ENCODE assay signal across 18 cellular contexts in genomic region chr10:52906046-52906445, GRCh38.
"Had no signal": no experiment of that assay in that cellular context is flagged by ENCODE, and none has a peak within 500 bp of the region (broad histone marks: within the 10 kb centered on the region; RNA-seq: fewer than 3 reads in every experiment).

No MANE protein-coding gene starts in this region.

- H3K4me3 ChIP-seq: mucosa of descending colon, tibial nerve, uterus had no signal

- FAIRE-seq: colon had no signal

- H3K27me3 ChIP-seq: neutrophil, tibial nerve, uterus had no signal

- H3K36me3 ChIP-seq: neutrophil, tibial nerve, uterus, WERI-Rb-1 had no signal

- DNase-seq: activated CD4-positive, alpha-beta T cell treated with anti-CD3 and anti-CD28 coated beads for 48 hours; activated CD8-positive, alpha-beta memory T cell treated with anti-CD3 and anti-CD28 coated beads, Interleukin-2, amount 50 U/mL, for 48 hours; activated CD8-positive, alpha-beta T cell treated with anti-CD3 and anti-CD28 coated beads, Interleukin-2, amount 10 ng/mL, durations not matched to agents 7 days and 5 days; activated gamma-delta T cell; activated T-cell treated with anti-CD3 and anti-CD28 coated beads, Interleukin-2, amount 50 U/mL, for 72 hours; amniotic stem cell; foreskin fibroblast; mucosa of descending colon; natural killer cell; stimulated activated CD4-positive, alpha-beta T cell treated with anti-CD3 and anti-CD28 coated beads, Interleukin-4, amount 100 ng/mL, for 1 hour; stimulated activated naive CD4-positive, alpha-beta T cell; T-cell; T1000; uterus; WERI-Rb-1 had no signal
